In the genomic region with DNA sequence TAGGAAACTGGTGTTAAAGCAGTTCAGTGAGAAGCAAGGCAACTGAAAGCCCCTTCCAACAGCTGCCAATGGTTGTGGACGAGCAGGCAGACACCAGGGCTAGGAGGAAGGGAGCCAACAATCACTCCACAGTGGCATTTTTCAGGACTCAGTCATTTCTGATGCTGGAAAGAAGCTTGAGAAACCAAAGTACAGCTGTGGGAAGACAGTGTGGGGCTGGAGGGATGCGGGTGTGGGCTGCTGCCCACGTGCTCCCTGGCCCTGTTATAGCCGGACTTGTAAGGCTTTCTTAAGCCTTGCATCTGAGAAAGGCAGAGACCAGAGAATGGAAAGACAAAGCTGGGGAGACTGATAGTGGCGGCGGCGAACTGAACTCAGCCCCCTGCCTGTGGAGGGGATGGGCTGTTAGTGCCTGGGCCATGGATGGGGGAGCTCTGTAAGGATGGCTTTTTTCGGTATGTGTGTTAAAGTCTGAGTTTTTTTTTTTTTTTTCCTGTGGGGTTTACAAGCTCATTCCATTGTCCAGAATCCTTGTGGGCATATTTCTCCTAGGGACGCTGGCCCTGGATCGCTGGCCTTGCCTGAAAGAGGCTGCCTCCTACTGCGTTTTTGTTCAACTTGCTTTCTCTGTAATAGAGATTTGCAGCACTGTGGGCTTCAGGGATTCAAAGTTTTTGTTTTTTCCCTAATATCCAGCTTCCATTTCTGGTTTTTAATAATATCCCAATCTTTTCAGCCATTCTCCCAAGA, we compare ENCODE assay signal across 9 cellular contexts.
DNase-seq lines count a peak whose midpoint lies in the region; ATAC-seq and TF ChIP-seq lines count a peak whose summit lies in the region.
"Had no signal": no experiment of that assay in that cellular context is flagged by ENCODE, and none has a peak within 500 bp of the region (broad histone marks: within the 10 kb centered on the region; RNA-seq: fewer than 3 reads in every experiment).

No MANE protein-coding gene starts in this region.

- no peaks in the 10 kb centered on the region for H3K27me3 ChIP-seq in CD4-positive, alpha-beta T cell (ENCODE audit: control insufficient read depth, insufficient read depth, low read length)
- H3K27me3 ChIP-seq in SJCRH30 (no peaks in the 10 kb centered on the region), neuronal stem cell (ENCODE audit: control insufficient read depth in 3 of 3, insufficient read depth in 3 of 3, low read depth in 1 of 3, low read length in 3 of 3) (no peaks in the 10 kb centered on the region)

- ATAC-seq in CD4-positive, alpha-beta T cell (ENCODE audit: poor library complexity) = no peak
- ATAC-seq in GM18505 (IDR thresholded peaks at IDR 0.05; ENCODE audit: unreplicated experiment) = no peak
- no peak for ATAC-seq in GM21528 (IDR thresholded peaks at IDR 0.05; ENCODE audit: low FRiP score, unreplicated experiment)

- H2AFZ ChIP-seq in neuronal stem cell (ENCODE audit: low read length) = peak overlapping the region; percentile 72

- intact Hi-C loops in CD4-positive, alpha-beta T cell (cut with DNase I, micrococcal nuclease) = no loop called here

- H3K4me2 ChIP-seq in neuronal stem cell (ENCODE audit: insufficient read depth, low read length, poor library complexity, severe bottlenecking) = no peak overlapping the region

- H3K4me1 ChIP-seq in SJCRH30 = peaks cover 21% of the 10 kb centered on the region
- peaks cover 24 to 27% of the 10 kb centered on the region in 2 donors for H3K4me1 ChIP-seq in neuronal stem cell (ENCODE audit: control insufficient read depth in 2 of 2, insufficient read depth in 1 of 2, low read depth in 1 of 2, low read length in 2 of 2)

- TF ChIP-seq POLR2A in GM18505 (IDR thresholded peaks at IDR 0.05; ENCODE audit: borderline replicate concordance, extremely low read depth, insufficient read depth, insufficient read length) = no peak

- H3K23ac ChIP-seq in neuronal stem cell (ENCODE audit: low read depth, low read length, poor library complexity) = no peak overlapping the region

- no peak overlapping the region for H2BK12ac ChIP-seq in neuronal stem cell (ENCODE audit: low read length)

- H4K8ac ChIP-seq in neuronal stem cell (ENCODE audit: low read depth, low read length) = no peak overlapping the region

- no peak overlapping the region for H3K4me3 Mint-ChIP-seq in CD4-positive, alpha-beta T cell

- WGBS in neuronal stem cell (ENCODE audit: extremely low coverage in 2 of 2, insufficient read length in 2 of 2, insufficient replicate concordance in 1 of 2), 2 donors = no CpG with 5 or more reads among the region's 11 CpGs

- H2BK120ac ChIP-seq in neuronal stem cell (ENCODE audit: low read depth, low read length) = no peak overlapping the region

- TF ChIP-seq CTCF in CD4-positive, alpha-beta T cell (IDR thresholded peaks at IDR 0.05) = no peak
- no peak for TF ChIP-seq CTCF in fibroblast of the aortic adventitia (IDR thresholded peaks at IDR 0.05; ENCODE audit: insufficient read depth, low read length)

- CTCF ChIA-PET in CD4-positive, alpha-beta T cell (lab: Charles Lee) = interaction anchor here (1.3 kb wide), 1 partner anchor 493 kb away, joined by 3 read pairs; no protein-coding TSS in a partner anchor

- no peaks in the 10 kb centered on the region for H3K27me3 Mint-ChIP-seq in CD4-positive, alpha-beta T cell

- no peak overlapping the region for H2AK5ac ChIP-seq in neuronal stem cell (ENCODE audit: low read depth, low read length)

- peaks cover 81% of the 10 kb centered on the region for H3K4me1 Mint-ChIP-seq in CD4-positive, alpha-beta T cell (ENCODE audit: low read depth)

- H2BK15ac ChIP-seq in neuronal stem cell (ENCODE audit: low read length) = no peak overlapping the region

- DNase-seq in CD4-positive, alpha-beta T cell = no peak
- DNase-seq in SJCRH30 (peak; percentile 81 to 89), fibroblast of the aortic adventitia (ENCODE audit: low read depth) (peak; percentile 19), neuronal stem cell (ENCODE audit: low spot score) (peak; percentile 38), SIG-M5 (lab: John Stamatoyannopoulos, UW) (no peak)
- no peak for DNase-seq in activated effector memory CD4-positive, alpha-beta T cell treated with anti-CD3 and anti-CD28 coated beads, Interleukin-2, amount 50 U/mL, for 16 hours
- DNase-seq: activated T-cell treated with anti-CD3 and anti-CD28 coated beads, Interleukin-2, amount 50 U/mL, for 1 hour had no signal

- H4K91ac ChIP-seq in neuronal stem cell (ENCODE audit: low read depth, low read length, poor library complexity) = no peak overlapping the region

- peak overlapping the region; percentile 52 for H3K4me3 ChIP-seq in SJCRH30
- no peak overlapping the region for H3K4me3 ChIP-seq in fibroblast of the aortic adventitia (ENCODE audit: low read depth, low read length)
- H3K4me3 ChIP-seq in neuronal stem cell (ENCODE audit: low read length in 2 of 2) = peak overlapping the region in 1 of 2 donors; percentile 37

- H3K27ac ChIP-seq in CD4-positive, alpha-beta T cell (ENCODE audit: low read depth, low read length) = no peak overlapping the region
- H3K27ac ChIP-seq in SJCRH30 = peak overlapping the region; percentile 97
- peak overlapping the region; percentile 58 for H3K27ac ChIP-seq in neuronal stem cell (replicated peaks; ENCODE audit: low read length)

- no peaks in the 10 kb centered on the region for H3K79me1 ChIP-seq in neuronal stem cell (ENCODE audit: low read depth, low read length)

- POLR2A ChIA-PET in CD4-positive, alpha-beta T cell (lab: Charles Lee) = interaction anchor here (1.1 kb wide), 1 partner anchor 470 kb away, joined by 4 read pairs; no protein-coding TSS in a partner anchor

- H3K9ac ChIP-seq in neuronal stem cell (ENCODE audit: low read depth, low read length, poor library complexity) = no peak overlapping the region

- no peak overlapping the region for H3K4ac ChIP-seq in neuronal stem cell (ENCODE audit: low read length)

- H3K18ac ChIP-seq in neuronal stem cell (ENCODE audit: low read length) = peak overlapping the region; percentile 54

- no peak overlapping the region for H3K14ac ChIP-seq in neuronal stem cell (ENCODE audit: low read length)

- no peak overlapping the region for H2BK5ac ChIP-seq in neuronal stem cell (ENCODE audit: low read length)

- peaks cover 64% of the 10 kb centered on the region for H3K36me3 Mint-ChIP-seq in CD4-positive, alpha-beta T cell (ENCODE audit: low read depth)

- H3K9me3 ChIP-seq in CD4-positive, alpha-beta T cell (ENCODE audit: control insufficient read depth, low read length) = no peaks in the 10 kb centered on the region
- no peaks in the 10 kb centered on the region for H3K9me3 ChIP-seq in SJCRH30 (replicated peaks)
- H3K9me3 ChIP-seq in neuronal stem cell (replicated peaks in 1 of 2; ENCODE audit: control insufficient read depth in 2 of 2, insufficient read depth in 1 of 2, low read depth in 1 of 2, low read length in 2 of 2) = no peaks in the 10 kb centered on the region

- no peaks in the 10 kb centered on the region for H3K9me3 Mint-ChIP-seq in CD4-positive, alpha-beta T cell

- H3K36me3 ChIP-seq in SJCRH30 (no peaks in the 10 kb centered on the region), neuronal stem cell (replicated peaks in 1 of 2; ENCODE audit: control insufficient read depth in 2 of 2, insufficient read depth in 2 of 2, low read length in 2 of 2) (no peaks in the 10 kb centered on the region)

- peak overlapping the region; percentile 52 for H3K27ac Mint-ChIP-seq in CD4-positive, alpha-beta T cell

Comparison
In these comparisons a context has a peak if more than half of its experiments do, and no peak if none do; other contexts are left out.
1. DNase-seq: peak in SJCRH30 (2 of 2), fibroblast of the aortic adventitia (single experiment) and neuronal stem cell (single experiment); none in CD4-positive, alpha-beta T cell (0 of 10), activated effector memory CD4-positive, alpha-beta T cell treated with anti-CD3 and anti-CD28 coated beads, Interleukin-2, amount 50 U/mL, for 16 hours (single experiment) and SIG-M5 (single experiment).